ENCODE assay signal across 22 cellular contexts in the genomic region with DNA sequence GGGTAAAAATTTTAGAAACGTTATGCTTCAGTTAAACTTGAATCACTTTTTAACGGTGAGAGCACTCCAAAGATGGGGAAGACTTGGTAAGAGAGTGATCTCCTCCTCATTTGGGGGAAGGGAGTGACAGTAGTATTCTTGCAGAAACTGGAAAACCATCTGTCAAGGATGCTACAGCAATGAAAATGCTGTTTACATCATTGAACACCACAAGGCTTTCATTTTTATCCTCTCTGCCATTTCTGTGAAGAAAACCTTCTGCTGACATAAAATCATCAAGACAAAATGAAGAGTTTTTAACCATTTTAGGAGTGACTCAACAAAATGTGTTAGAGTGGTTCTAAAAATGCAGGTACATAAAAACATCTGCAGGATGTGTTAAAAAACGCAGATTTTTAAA. TPM values are rescaled to one million over a fixed set of nuclear protein-coding genes. Genes with fewer than 3 reads are reported as not detected.
"Had no signal": no experiment of that assay in that cellular context is flagged by ENCODE, and none has a peak within 500 bp of the region (broad histone marks: within the 10 kb centered on the region; RNA-seq: fewer than 3 reads in every experiment).

No MANE protein-coding gene starts in this region.

- H2AFZ ChIP-seq: PC-9 had no signal

- H3K9me3 ChIP-seq: Peyer's patch, SJSA1 had no signal

- H3K4me3 ChIP-seq: PC-9, Peyer's patch, SJSA1, SK-N-MC had no signal

- H3K4me1 ChIP-seq: Peyer's patch, SJSA1 had no signal

- H3K36me3 ChIP-seq: Peyer's patch had no signal

- DNase-seq: KBM-7; MM.1S; NCI-H1092 treated with DMSO at 0.1 percent for 48 hours; NCI-H1436; NCI-H187; NCI-H2029; NCI-H2081 treated with DMSO at 0.1 percent for 48 hours; NCI-H2171; NCI-H226; NCI-H446; NCI-H510A; NCI-H524 treated with DMSO at 0.1 percent for 48 hours; NCI-H69; NCI-H774; NK-92 treated with Interleukin-12 subunit alpha and Interleukin-12 subunit beta, amount 100 ng/mL, for 24 hours; OCI-M1; PC-9; Peyer's patch; SIG-M5 had no signal

- H3K27ac ChIP-seq: PC-9, Peyer's patch, SJSA1, SK-N-MC had no signal

- H3K27me3 ChIP-seq: Peyer's patch, SJSA1 had no signal

- H3K4me2 ChIP-seq: PC-9 had no signal

RNA-seq across cellular contexts. Expression of gene CDH2, which starts 38.1 kb away (rescaled TPM):
- total RNA-seq: HT-29 had no signal
